ENCODE assay signal across 2 cellular contexts in the genomic region with DNA sequence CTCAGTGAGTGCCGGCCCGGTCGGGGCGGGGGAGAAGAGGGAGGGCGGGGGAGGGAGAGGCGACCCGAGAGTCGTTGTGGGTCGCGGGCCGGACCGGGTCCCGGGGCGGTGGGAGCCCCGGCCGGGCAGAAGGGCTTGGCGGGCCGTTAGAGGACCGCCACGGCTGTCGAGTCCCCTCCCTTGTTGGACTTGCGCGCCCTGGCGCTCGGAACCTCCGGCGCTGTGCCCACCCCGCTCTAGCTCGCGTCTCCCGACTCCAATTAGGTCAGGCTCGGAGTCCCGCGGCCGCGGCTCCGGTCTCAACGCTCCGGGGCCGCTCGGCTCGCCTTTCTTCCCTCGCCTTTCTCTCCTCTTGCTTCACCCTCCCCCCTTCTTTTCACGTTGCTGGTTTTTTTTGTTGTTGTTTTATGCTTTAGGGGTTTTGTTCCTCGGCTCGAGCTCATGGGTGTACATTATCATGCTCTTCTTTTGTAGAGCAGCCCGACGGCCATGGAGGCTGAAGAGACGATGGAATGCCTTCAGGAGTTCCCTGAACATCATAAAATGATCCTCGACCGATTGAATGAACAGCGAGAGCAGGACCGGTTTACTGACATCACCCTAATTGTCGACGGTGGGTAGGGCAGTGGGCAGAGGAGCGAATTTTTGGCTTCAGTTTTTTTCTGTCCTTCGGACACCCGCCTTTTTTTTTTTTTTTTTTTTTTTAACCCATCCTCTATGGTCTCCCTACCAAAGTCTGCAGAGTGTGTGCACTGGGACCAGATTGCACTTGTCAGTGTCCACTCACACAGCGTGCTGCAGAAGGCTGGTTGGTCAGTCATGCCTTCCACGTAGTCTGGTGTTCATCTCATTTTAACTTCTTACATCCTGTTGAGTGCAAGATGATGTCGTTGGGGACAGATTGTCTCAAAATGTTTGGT.
A peak's percentile ranks its signal among the peaks of the same experiment; 100 is the strongest.
TF ChIP-seq lines count a peak whose summit lies in the region.

No MANE protein-coding gene starts in this region.

TF ChIP-seq in IMR-90, 13 proteins besides CTCF, POLR2A, EP300 and RAD21:
- TF ChIP-seq SMC3 (IDR thresholded peaks at IDR 0.05; ENCODE audit: low read depth, low read length) (no peak), MAZ (IDR thresholded peaks at IDR 0.05; ENCODE audit: borderline replicate concordance, low read depth, low read length) (peak; percentile 82; the same call in 1 of the 2 replicates), CHD1 (IDR thresholded peaks at IDR 0.05; ENCODE audit: low read depth, low read length) (0 out of 2 replicates have a peak, but pooled peaks have one; percentile 46), MXI1 (IDR thresholded peaks at IDR 0.05; ENCODE audit: borderline replicate concordance, low read depth, low read length) (peak; percentile 73; the same call in 1 of the 2 replicates)
- TF ChIP-seq, protein P1, sequence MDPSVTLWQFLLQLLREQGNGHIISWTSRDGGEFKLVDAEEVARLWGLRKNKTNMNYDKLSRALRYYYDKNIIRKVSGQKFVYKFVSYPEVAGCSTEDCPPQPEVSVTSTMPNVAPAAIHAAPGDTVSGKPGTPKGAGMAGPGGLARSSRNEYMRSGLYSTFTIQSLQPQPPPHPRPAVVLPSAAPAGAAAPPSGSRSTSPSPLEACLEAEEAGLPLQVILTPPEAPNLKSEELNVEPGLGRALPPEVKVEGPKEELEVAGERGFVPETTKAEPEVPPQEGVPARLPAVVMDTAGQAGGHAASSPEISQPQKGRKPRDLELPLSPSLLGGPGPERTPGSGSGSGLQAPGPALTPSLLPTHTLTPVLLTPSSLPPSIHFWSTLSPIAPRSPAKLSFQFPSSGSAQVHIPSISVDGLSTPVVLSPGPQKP (IDR thresholded peaks at IDR 0.05; ENCODE audit: borderline replicate concordance, low read depth, low read length), result no peak

TF ChIP-seq in endothelial cell of umbilical vein, 7 proteins besides CTCF, POLR2A, EP300 and RAD21:
- TF ChIP-seq POLR2AphosphoS5 (IDR thresholded peaks at IDR 0.05; ENCODE audit: insufficient read depth, low read depth, low read length) (no peak), MYC (IDR thresholded peaks at IDR 0.05; ENCODE audit: low read depth, low read length) (no peak), JUN (IDR thresholded peaks at IDR 0.05; ENCODE audit: borderline replicate concordance, insufficient read depth, insufficient read length, low read depth) (no peak), FOS (IDR thresholded peaks at IDR 0.05; ENCODE audit: borderline replicate concordance, insufficient read depth, low read length) (no peak), EZH2 (IDR thresholded peaks at IDR 0.05; ENCODE audit: borderline replicate concordance, low read depth, low read length, severe bottlenecking) (no peak), GATA2 (IDR thresholded peaks at IDR 0.05; ENCODE audit: insufficient read depth, insufficient read length, low read depth, low read length) (no peak)
- TF ChIP-seq, protein P2, sequence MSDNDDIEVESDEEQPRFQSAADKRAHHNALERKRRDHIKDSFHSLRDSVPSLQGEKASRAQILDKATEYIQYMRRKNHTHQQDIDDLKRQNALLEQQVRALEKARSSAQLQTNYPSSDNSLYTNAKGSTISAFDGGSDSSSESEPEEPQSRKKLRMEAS (IDR thresholded peaks at IDR 0.05; ENCODE audit: insufficient read depth, insufficient read length), result no peak
